28 cellular contexts compared by ENCODE assay signal in the genomic region with DNA sequence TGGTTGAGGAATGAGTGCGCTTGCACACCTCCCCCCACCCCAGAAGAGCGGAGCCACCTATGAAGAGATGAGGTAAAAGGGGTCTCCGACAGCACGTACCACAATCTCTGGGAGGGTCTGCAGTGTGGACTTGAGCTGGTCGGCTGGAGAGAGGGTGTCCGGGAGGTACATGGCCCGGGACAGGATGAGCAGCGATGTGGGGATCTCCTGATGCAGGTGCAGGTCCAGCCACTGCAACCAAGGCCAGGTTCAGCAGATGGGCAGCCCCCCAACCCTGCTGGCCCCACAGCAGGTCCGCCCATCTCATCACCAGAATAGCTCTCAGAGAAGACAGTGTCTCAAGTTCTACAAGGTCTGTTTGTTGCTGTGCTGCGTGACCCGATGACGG.
"Had no signal": no experiment of that assay in that cellular context is flagged by ENCODE, and none has a peak within 500 bp of the region (broad histone marks: within the 10 kb centered on the region; RNA-seq: fewer than 3 reads in every experiment).

No MANE protein-coding gene starts in this region.

- H3K27ac ChIP-seq: stomach, suprapubic skin, testis, thoracic aorta, thyroid gland, tibial artery, tibial nerve, transverse colon, upper lobe of left lung, upper lobe of right lung, uterus, vagina had no signal

- H3K9me3 Mint-ChIP-seq: stimulated activated memory B cell treated with anti-CD40 and anti-IgM and Interleukin-4, amounts not matched to agents 10 μg/mL and 1 μg/mL and 100 μg/mL, for 72 hours; stimulated activated naive B cell treated with anti-CD40 and anti-IgM and Interleukin-4, amounts not matched to agents 10 μg/mL and 1 μg/mL and 100 μg/mL, for 72 hours; stimulated activated naive CD8-positive, alpha-beta T cell treated with anti-CD3 and anti-CD28 coated beads, Interleukin-15, amount 100 ng/mL, for 72 hours; stimulated activated naive CD8-positive, alpha-beta T cell treated with anti-CD3 and anti-CD28 coated beads, Interleukin-15, Interleukin-2, amounts not matched to agents 100 ng/mL and 50 ng/mL, for 24 hours; type B pancreatic cell had no signal

- H3K4me1 ChIP-seq: suprapubic skin, testis, thyroid gland, tibial artery, tibial nerve, transverse colon, upper lobe of right lung, uterus, vagina had no signal

- H3K4me3 Mint-ChIP-seq: stimulated activated memory B cell treated with anti-CD40 and anti-IgM and Interleukin-4, amounts not matched to agents 10 μg/mL and 1 μg/mL and 100 μg/mL, for 72 hours; stimulated activated naive B cell treated with anti-CD40 and anti-IgM and Interleukin-4, amounts not matched to agents 10 μg/mL and 1 μg/mL and 100 μg/mL, for 72 hours; stimulated activated naive CD8-positive, alpha-beta T cell treated with anti-CD3 and anti-CD28 coated beads, Interleukin-15, amount 100 ng/mL, for 72 hours; stimulated activated naive CD8-positive, alpha-beta T cell treated with anti-CD3 and anti-CD28 coated beads, Interleukin-15, Interleukin-2, amounts not matched to agents 100 ng/mL and 50 ng/mL, for 24 hours; type B pancreatic cell had no signal

- FAIRE-seq: urothelium cell line had no signal

- H3K27ac Mint-ChIP-seq: stimulated activated memory B cell treated with anti-CD40 and anti-IgM and Interleukin-4, amounts not matched to agents 10 μg/mL and 1 μg/mL and 100 μg/mL, for 72 hours; stimulated activated naive B cell treated with anti-CD40 and anti-IgM and Interleukin-4, amounts not matched to agents 10 μg/mL and 1 μg/mL and 100 μg/mL, for 72 hours; stimulated activated naive CD8-positive, alpha-beta T cell treated with anti-CD3 and anti-CD28 coated beads, Interleukin-15, Interleukin-2, amounts not matched to agents 100 ng/mL and 50 ng/mL, for 24 hours; type B pancreatic cell had no signal

- H3K27me3 ChIP-seq: stomach, suprapubic skin, testis, thyroid gland, tibial artery, tibial nerve, transverse colon, upper lobe of left lung, upper lobe of right lung, uterus, vagina had no signal

- H3K4me1 Mint-ChIP-seq: stimulated activated memory B cell treated with anti-CD40 and anti-IgM and Interleukin-4, amounts not matched to agents 10 μg/mL and 1 μg/mL and 100 μg/mL, for 72 hours; stimulated activated naive B cell treated with anti-CD40 and anti-IgM and Interleukin-4, amounts not matched to agents 10 μg/mL and 1 μg/mL and 100 μg/mL, for 72 hours; stimulated activated naive CD8-positive, alpha-beta T cell treated with anti-CD3 and anti-CD28 coated beads, Interleukin-15, amount 100 ng/mL, for 72 hours had no signal

- H3K27me3 Mint-ChIP-seq: stimulated activated memory B cell treated with anti-CD40 and anti-IgM and Interleukin-4, amounts not matched to agents 10 μg/mL and 1 μg/mL and 100 μg/mL, for 72 hours; stimulated activated naive B cell treated with anti-CD40 and anti-IgM and Interleukin-4, amounts not matched to agents 10 μg/mL and 1 μg/mL and 100 μg/mL, for 72 hours; stimulated activated naive CD8-positive, alpha-beta T cell treated with anti-CD3 and anti-CD28 coated beads, Interleukin-15, amount 100 ng/mL, for 72 hours; stimulated activated naive CD8-positive, alpha-beta T cell treated with anti-CD3 and anti-CD28 coated beads, Interleukin-15, Interleukin-2, amounts not matched to agents 100 ng/mL and 50 ng/mL, for 24 hours; type B pancreatic cell had no signal

- ATAC-seq: stimulated activated memory B cell treated with anti-CD40 and anti-IgM and Interleukin-4, amounts not matched to agents 10 μg/mL and 1 μg/mL and 100 μg/mL, for 72 hours; stimulated activated naive B cell treated with anti-CD40 and anti-IgM and Interleukin-4, amounts not matched to agents 10 μg/mL and 1 μg/mL and 100 μg/mL, for 72 hours; stimulated activated naive CD8-positive, alpha-beta T cell treated with anti-CD3 and anti-CD28 coated beads, Interleukin-15, amount 100 ng/mL, for 72 hours; stimulated activated naive CD8-positive, alpha-beta T cell treated with anti-CD3 and anti-CD28 coated beads, Interleukin-15, Interleukin-2, amounts not matched to agents 100 U/mL and 50 U/mL, for 24 hours had no signal

- H3K9me3 ChIP-seq: stomach, suprapubic skin, testis, thoracic aorta, thyroid gland, tibial artery, tibial nerve, transverse colon, upper lobe of left lung, upper lobe of right lung, uterus, vagina had no signal

- H3K36me3 ChIP-seq: uterus had no signal

- DNase-seq: stimulated activated CD4-positive, alpha-beta T cell treated with anti-CD3 and anti-CD28 coated beads, Interleukin-2, amount 100 ng/mL, for 48 hours; stimulated activated CD4-positive, alpha-beta T cell treated with anti-CD3 and anti-CD28 coated beads, Interleukin-4, amount 100 ng/mL, for 1 hour; stimulated activated CD4-positive, alpha-beta T cell treated with anti-CD3 and anti-CD28 coated beads, Interleukin-4, amount 100 ng/mL, for 24 hours; stimulated activated CD4-positive, alpha-beta T cell treated with anti-CD3 and anti-CD28 coated beads, Interleukin-4, amount 100 ng/mL, for 4 hours; stimulated activated CD8-positive, alpha-beta memory T cell treated with anti-CD3 and anti-CD28 coated beads, Interleukin-4, amount 100 ng/mL, for 48 hours; stimulated activated naive B cell treated with anti-CD40 and anti-IgM and Interleukin-4, amounts not matched to agents 10 μg/mL and 1 μg/mL and 100 μg/mL, for 72 hours; stimulated activated naive CD4-positive, alpha-beta T cell; stimulated activated naive CD4-positive, alpha-beta T cell treated with Interleukin-2 at 50 U/mL for 16 hours; stimulated activated naive CD8-positive, alpha-beta T cell treated with anti-CD3 and anti-CD28 coated beads, Interleukin-15, amount 100 ng/mL, for 72 hours; stimulated activated naive CD8-positive, alpha-beta T cell treated with anti-CD3 and anti-CD28 coated beads, Interleukin-15, Interleukin-2, amounts not matched to agents 100 U/mL and 50 U/mL, for 24 hours; stomach; substantia nigra; testis; thyroid gland; tibial artery; transverse colon; trophoblast cell; upper lobe of right lung; uterus had no signal

- H3K4me3 ChIP-seq: stomach, suprapubic skin, testis, thoracic aorta, thyroid gland, tibial artery, tibial nerve, transverse colon, upper lobe of left lung, upper lobe of right lung, uterus, vagina had no signal
